10 cellular contexts compared by ENCODE assay signal in the genomic region with DNA sequence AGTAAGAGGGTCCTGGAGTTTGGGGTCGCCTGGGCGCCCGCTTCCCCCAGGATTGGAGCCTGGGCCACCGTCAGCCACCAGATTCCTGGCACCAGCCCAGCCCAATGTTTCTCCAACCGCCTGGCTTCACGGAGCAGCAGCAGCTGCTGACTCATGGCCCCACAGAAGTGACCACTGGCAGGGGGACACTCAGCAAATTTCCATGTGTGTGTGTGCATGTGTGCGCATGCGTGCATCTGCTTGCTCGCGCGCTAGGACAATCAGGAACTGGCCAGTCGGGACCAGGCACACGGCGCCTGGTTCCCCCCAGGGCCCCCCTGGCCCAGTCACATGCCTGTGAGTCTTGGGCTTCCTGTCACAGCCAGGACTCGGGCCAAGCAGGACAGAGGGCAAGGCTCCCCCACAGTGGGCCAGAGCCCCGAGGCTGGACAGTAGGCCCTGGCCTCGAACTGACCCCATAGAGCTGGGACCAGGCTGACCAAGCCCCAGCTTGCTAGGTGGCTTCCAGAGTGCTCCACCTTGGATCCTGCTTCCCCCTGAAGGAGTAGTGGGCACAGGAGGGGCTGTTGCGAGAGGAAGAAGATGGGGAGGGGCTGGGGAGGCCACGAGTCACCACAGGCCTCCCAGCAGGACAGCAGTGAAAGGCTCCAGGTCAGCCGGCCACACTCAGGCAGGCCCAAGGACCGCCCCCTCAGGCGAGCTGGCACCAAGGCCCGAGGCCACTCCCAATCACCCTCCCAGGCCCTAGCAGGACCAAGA. TPM values are rescaled to one million over a fixed set of nuclear protein-coding genes. Genes with fewer than 3 reads are reported as not detected.
DNase-seq lines count a peak whose midpoint lies in the region; ATAC-seq, FAIRE-seq and TF ChIP-seq lines count a peak whose summit lies in the region.
"Had no signal": no experiment of that assay in that cellular context is flagged by ENCODE, and none has a peak within 500 bp of the region (broad histone marks: within the 10 kb centered on the region; RNA-seq: fewer than 3 reads in every experiment).

No MANE protein-coding gene starts in this region.

- FAIRE-seq in D721Med (lab: Jason Lieb, UNC): no peak

- peak overlapping the region in 1 of 2 donors; percentile 16 for H3K27ac Mint-ChIP-seq in T-cell

- POLR2A ChIA-PET in T-cell (lab: Charles Lee): no interaction called here

- H3K36me3 Mint-ChIP-seq in T-cell: peaks cover 5% of the 10 kb centered on the region

- DNase-seq in AML-193 (lab: John Stamatoyannopoulos, UW): peak; percentile 54 to 58
- DNase-seq in T-cell: peak in 1 of 34 experiments; percentile 43
- peak; percentile 92 for DNase-seq in globus pallidus (ENCODE audit: low spot score)
- DNase-seq in occipital lobe (lab: John Stamatoyannopoulos, UW): peak; percentile 73
- no peak for DNase-seq in Kasumi-1 (lab: John Stamatoyannopoulos, UW)
- no peak for DNase-seq in activated T-cell treated with anti-CD3 and anti-CD28 coated beads, Interleukin-2, amount 50 U/mL, for 48 hours
- DNase-seq in D721Med (ENCODE audit: insufficient read length, low spot score): no peak
- DNase-seq: DMS79 treated with DMSO at 0.1 percent for 48 hours, SJCRH30 had no signal

- TF ChIP-seq CTCF in D721Med (IDR thresholded peaks at IDR 0.05; ENCODE audit: insufficient read depth, missing control alignments): no peak

- no peaks in the 10 kb centered on the region for H3K27me3 Mint-ChIP-seq in T-cell

- CTCF ChIA-PET in T-cell (lab: Charles Lee): no interaction called here

- peak overlapping the region in 2 of 3 donors; percentile 28 to 92 for H3K4me3 Mint-ChIP-seq in T-cell

- no peaks in the 10 kb centered on the region for H3K9me3 Mint-ChIP-seq in T-cell

- ATAC-seq in T-cell (replicated peaks in 1 of 4) (no peak), HG02938 (IDR thresholded peaks at IDR 0.05; ENCODE audit: unreplicated experiment) (no peak)

- peaks cover 57 to 79% (median 71%) of the 10 kb centered on the region in 3 donors for H3K4me1 Mint-ChIP-seq in T-cell

RNA-seq across cellular contexts. Expression of a gene that starts 3.2 kb away (rescaled TPM):
- total RNA-seq in T-cell (100 to 1,000 TPM in 3 of 5 donors, 10 to 100 TPM in 2; 91.9 to 187 (median 163) TPM), occipital lobe (35.9 TPM)

RNA-seq across cellular contexts. Expression of a gene that starts 10.1 kb away (rescaled TPM):
- total RNA-seq in T-cell (1 to 10 TPM in 4 of 5 donors, under 1 TPM in 1; 0.72 to 4.2 (median 1.8) TPM), occipital lobe (0.31 TPM)

Comparison
In these comparisons a context has a peak if more than half of its experiments do, and no peak if none do; other contexts are left out.
1. DNase-seq: peak in AML-193 (2 of 2), globus pallidus (single experiment) and occipital lobe (single experiment); none in Kasumi-1 (0 of 2), activated T-cell treated with anti-CD3 and anti-CD28 coated beads, Interleukin-2, amount 50 U/mL, for 48 hours (0 of 2) and D721Med (single experiment).